ENCODE assay signal across 8 cellular contexts in genomic region chr11:134380229-134380628, GRCh38. TPM values are rescaled to one million over a fixed set of nuclear protein-coding genes. Genes with fewer than 3 reads are reported as not detected.
"Had no signal": no experiment of that assay in that cellular context is flagged by ENCODE, and none has a peak within 500 bp of the region (broad histone marks: within the 10 kb centered on the region; RNA-seq: fewer than 3 reads in every experiment).

No MANE protein-coding gene starts in this region.

- FAIRE-seq: G401.6, GM12878, GM12891, GM12892, GM18507 had no signal

- DNase-seq: GDM1, GF-D8 had no signal

- H3K4me3 ChIP-seq: GM12878 had no signal

RNA-seq across cellular contexts. Expression of gene B3GAT1, which starts 31.8 kb away (rescaled TPM):
- total RNA-seq: G401 had no signal
- polyA plus RNA-seq: GM12878 had no signal
